ENCODE assay signal across 1 cellular context in genomic region chr18:31978616-31979015, GRCh38.
A peak's percentile ranks its signal among the peaks of the same experiment; 100 is the strongest.
TF ChIP-seq lines count a peak whose summit lies in the region.

No MANE protein-coding gene starts in this region.

TF ChIP-seq in HepG2, 621 proteins besides CTCF, POLR2A, EP300 and RAD21:
- TF ChIP-seq SP5 (CRISPR knock-in tag; IDR thresholded peaks at IDR 0.05; ENCODE audit: borderline replicate concordance, low read depth), result no peak
- no peak for TF ChIP-seq ZBTB4 (CRISPR knock-in tag; IDR thresholded peaks at IDR 0.05; ENCODE audit: borderline replicate concordance)
- TF ChIP-seq ELK4 (CRISPR knock-in tag; IDR thresholded peaks at IDR 0.05; ENCODE audit: borderline replicate concordance), result no peak
- TF ChIP-seq ZNF562 (CRISPR knock-in tag; IDR thresholded peaks at IDR 0.05; ENCODE audit: borderline replicate concordance), result peak; percentile 75; the same call in 1 of the 2 replicates
- TF ChIP-seq ZBTB38 (CRISPR knock-in tag; IDR thresholded peaks at IDR 0.05), result no peak
- TF ChIP-seq ZNF12 (CRISPR knock-in tag; IDR thresholded peaks at IDR 0.05), result no peak
- no peak for TF ChIP-seq HNRNPLL (IDR thresholded peaks at IDR 0.05; ENCODE audit: low read depth, low read length, poor library complexity, severe bottlenecking)
- TF ChIP-seq PAX8 (CRISPR knock-in tag; IDR thresholded peaks at IDR 0.05; ENCODE audit: borderline replicate concordance), result no peak
- TF ChIP-seq POLR2G (IDR thresholded peaks at IDR 0.05; ENCODE audit: low read depth, low read length), result no peak
TF ChIP-seq in HepG2: peak in this region for 1.
